In genomic region chr12:56315626-56316473, GRCh38 we compare ENCODE assay signal across 8 cellular contexts. TPM values are rescaled to one million over a fixed set of nuclear protein-coding genes. Genes with fewer than 3 reads are reported as not detected.
DNase-seq lines count a peak whose midpoint lies in the region; FAIRE-seq and TF ChIP-seq lines count a peak whose summit lies in the region.

CNPY2 (minus strand) TSS chr12:56315988; CDS start chr12:56315217, 771 bp downstream.

- H3K18ac ChIP-seq in neuronal stem cell (ENCODE audit: low read length): peak within 1 kb of the TSS; percentile 96

- H3K27ac ChIP-seq in neuronal stem cell (replicated peaks; ENCODE audit: low read length): peak within 1 kb of the TSS; percentile 95

- POLR2A ChIA-PET in HEK293T (lab: Yijun Ruan, JAX): interaction anchor here (0.6 to 3.4 kb wide), 24 partner anchors 9 to 212 kb away, joined by 3 to 38 read pairs (median 4); partner anchors contain the start of genes COQ10A, MIP, PA2G4 and PAN2

- H3K9ac ChIP-seq in neuronal stem cell (ENCODE audit: low read depth, low read length, poor library complexity): peak within 1 kb of the TSS; percentile 97

- no peaks in the 10 kb centered on the region for H3K9me3 ChIP-seq in neuronal stem cell (replicated peaks in 1 of 2; ENCODE audit: control insufficient read depth in 2 of 2, insufficient read depth in 1 of 2, low read depth in 1 of 2, low read length in 2 of 2)

- no CpG with 5 or more reads among the region's 62 CpGs for WGBS in neuronal stem cell (ENCODE audit: extremely low coverage in 2 of 2, insufficient read length in 2 of 2, insufficient replicate concordance in 1 of 2), 2 donors

- H3K4ac ChIP-seq in neuronal stem cell (ENCODE audit: low read length): no peak within 1 kb of the TSS

- peak within 1 kb of the TSS; percentile 92 for H3K14ac ChIP-seq in neuronal stem cell (ENCODE audit: low read length)

- H2AFZ ChIP-seq in neuronal stem cell (ENCODE audit: low read length): peak within 1 kb of the TSS; percentile 93

- CTCF ChIA-PET in HEK293T (lab: Yijun Ruan, JAX): interaction anchor here (0.7 to 3.5 kb wide), 4 partner anchors 10 to 148 kb away, joined by 3 to 20 read pairs (median 3); no protein-coding TSS in a partner anchor

- H4K8ac ChIP-seq in neuronal stem cell (ENCODE audit: low read depth, low read length): no peak within 1 kb of the TSS

- peak within 1 kb of the TSS; percentile 92 for H3K4me2 ChIP-seq in neuronal stem cell (ENCODE audit: insufficient read depth, low read length, poor library complexity, severe bottlenecking)

- TF ChIP-seq CTCF in subcutaneous adipose tissue (IDR thresholded peaks at IDR 0.05; ENCODE audit: low read depth): no peak

- no peak within 1 kb of the TSS for H2BK12ac ChIP-seq in neuronal stem cell (ENCODE audit: low read length)

- H2BK120ac ChIP-seq in neuronal stem cell (ENCODE audit: low read depth, low read length): no peak within 1 kb of the TSS

- H4K91ac ChIP-seq in neuronal stem cell (ENCODE audit: low read depth, low read length, poor library complexity): no peak within 1 kb of the TSS

- DNase-seq in GM03348 (ENCODE audit: low spot score) (peak; percentile 96), HEK293T (ENCODE audit: extremely low spot score) (peak; percentile 92), MV-4-11 (lab: John Stamatoyannopoulos, UW) (peak; percentile 95), SK-MEL-5 (ENCODE audit: low read depth, low spot score) (peak; percentile 96), frontal cortex (ENCODE audit: low spot score in 2 of 2) (peak; percentile 72 to 88), neuronal stem cell (ENCODE audit: low spot score) (peak; percentile 96)
- peak; percentile 92 for DNase-seq in activated naive CD4-positive, alpha-beta T cell treated with Interleukin-2 at 50 U/mL for 16 hours

- H3K36me3 ChIP-seq in neuronal stem cell (replicated peaks in 1 of 2; ENCODE audit: control insufficient read depth in 2 of 2, insufficient read depth in 2 of 2, low read length in 2 of 2): peaks cover 12 to 65% of the 10 kb centered on the region in 2 donors

- peak within 1 kb of the TSS; percentile 86 to 95 for H3K4me3 ChIP-seq in neuronal stem cell (ENCODE audit: low read length in 2 of 2)

- H2BK15ac ChIP-seq in neuronal stem cell (ENCODE audit: low read length): no peak within 1 kb of the TSS

- peaks cover 4% of the 10 kb centered on the region for H3K79me1 ChIP-seq in neuronal stem cell (ENCODE audit: low read depth, low read length)

- H2AK5ac ChIP-seq in neuronal stem cell (ENCODE audit: low read depth, low read length): peak within 1 kb of the TSS; percentile 40

- no peaks in the 10 kb centered on the region for H3K27me3 ChIP-seq in neuronal stem cell (ENCODE audit: control insufficient read depth in 3 of 3, insufficient read depth in 3 of 3, low read depth in 1 of 3, low read length in 3 of 3)

- no peak for FAIRE-seq in frontal cortex (lab: Jason Lieb, UNC)

- in situ Hi-C loops in SK-MEL-5 (cut with HindIII; ENCODE audit: low pct_unique_long_range_greater_than_20kb, low sequenced_read_pairs): no loop called here

- H2BK5ac ChIP-seq in neuronal stem cell (ENCODE audit: low read length): peak within 1 kb of the TSS; percentile 87

- peak within 1 kb of the TSS; percentile 82 for H3K23ac ChIP-seq in neuronal stem cell (ENCODE audit: low read depth, low read length, poor library complexity)

- peaks cover 3 to 5% of the 10 kb centered on the region in 2 donors for H3K4me1 ChIP-seq in neuronal stem cell (ENCODE audit: control insufficient read depth in 2 of 2, insufficient read depth in 1 of 2, low read depth in 1 of 2, low read length in 2 of 2)

TF ChIP-seq in HEK293T, 16 proteins besides CTCF, POLR2A, EP300 and RAD21:
- TF ChIP-seq L3MBTL2 (conservative IDR thresholded peaks at IDR 0.05): peak; percentile 83
- TF ChIP-seq TARDBP (IDR thresholded peaks at IDR 0.05): no peak
- no peak for TF ChIP-seq ZNF384 (IDR thresholded peaks at IDR 0.05)
- no peak for TF ChIP-seq FOXA1 (IDR thresholded peaks at IDR 0.05)
- no peak for TF ChIP-seq NFRKB (IDR thresholded peaks at IDR 0.05)
- no peak for TF ChIP-seq FOXK2 (IDR thresholded peaks at IDR 0.05)
- peak; percentile 85 for TF ChIP-seq SUZ12 (IDR thresholded peaks at IDR 0.05)
- no peak for TF ChIP-seq LEF1 (IDR thresholded peaks at IDR 0.05; ENCODE audit: borderline replicate concordance)
- no peak for TF ChIP-seq FOXM1 (IDR thresholded peaks at IDR 0.05; ENCODE audit: borderline replicate concordance)
- TF ChIP-seq BHLHE40 (IDR thresholded peaks at IDR 0.05; ENCODE audit: borderline replicate concordance): no peak
- no peak for TF ChIP-seq HDGF (IDR thresholded peaks at IDR 0.05; ENCODE audit: borderline replicate concordance)
- TF ChIP-seq ELF4 (IDR thresholded peaks at IDR 0.05): peak; percentile 60

RNA-seq across cellular contexts. Expression of gene CNPY2, which starts in this region (rescaled TPM):
- total RNA-seq in SK-MEL-5 (2014; rRNA removed; shearing (Covaris generic)): 311 and 316 TPM in 2 replicates
- polyA plus RNA-seq in SK-MEL-5 (2015; cell fraction: cytosol; rRNA removed): 248 and 314 TPM in 2 replicates
- 119 and 134 TPM in 2 replicates for polyA plus RNA-seq in SK-MEL-5 (2015; cell fraction: nucleus; rRNA removed)
- 42.8 TPM for total RNA-seq in frontal cortex
- polyA plus RNA-seq in neuronal stem cell (2013, experiment 1 of 2): 129 TPM
- 132 TPM for polyA plus RNA-seq in neuronal stem cell (2013, experiment 2 of 2)
- 10 to 100 TPM; 59.7 to 76.7 (median 64.7) TPM for total RNA-seq in subcutaneous adipose tissue

Comparison
In these comparisons a context has a peak if more than half of its experiments do, and no peak if none do; other contexts are left out.
1. Peak in every context shown above with its lines: DNase-seq, H3K4me3 ChIP-seq and H3K27ac ChIP-seq.